In the genomic region with DNA sequence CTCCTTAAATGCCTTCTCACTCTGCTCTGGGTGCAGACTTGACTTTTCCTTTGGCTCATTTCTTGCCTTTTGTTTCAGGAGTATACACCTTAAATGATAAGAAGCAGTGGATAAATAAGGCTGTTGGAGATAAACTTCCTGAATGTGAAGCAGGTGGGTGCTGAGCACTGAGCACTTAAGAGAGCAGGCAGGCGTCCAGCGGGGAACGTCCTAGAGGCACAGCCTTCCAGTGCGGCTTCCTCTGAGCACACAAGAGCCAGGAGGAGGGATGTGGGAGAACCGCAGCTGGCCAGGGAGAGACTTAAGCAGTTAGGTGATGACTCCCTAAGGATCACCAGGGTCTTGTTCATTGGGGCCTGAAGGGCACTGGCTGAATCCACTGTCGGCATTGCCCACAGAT, we compare ENCODE assay signal across 13 cellular contexts. TPM values are rescaled to one million over a fixed set of nuclear protein-coding genes. Genes with fewer than 3 reads are reported as not detected.
"Had no signal": no experiment of that assay in that cellular context is flagged by ENCODE, and none has a peak within 500 bp of the region (broad histone marks: within the 10 kb centered on the region; RNA-seq: fewer than 3 reads in every experiment).

No MANE protein-coding gene starts in this region.

RNA-seq across cellular contexts. Expression of a gene that starts 12.0 kb away (rescaled TPM):
- total RNA-seq: activated CD4-positive, alpha-beta memory T cell treated with anti-CD3 and anti-CD28 coated beads for 36 hours; activated CD4-positive, alpha-beta T cell treated with anti-CD3 and anti-CD28 coated beads for 36 hours; activated CD4-positive, alpha-beta T cell treated with anti-CD3 and anti-CD28 coated beads, Interleukin-2, amount 10 ng/mL, durations not matched to agents 24 days and 14 days; activated CD8-positive, alpha-beta memory T cell treated with anti-CD3 and anti-CD28 coated beads for 36 hours; activated CD8-positive, alpha-beta memory T cell treated with anti-CD3 and anti-CD28 coated beads, Interleukin-2, amount 10 ng/mL, durations not matched to agents 7 days and 5 days; activated CD8-positive, alpha-beta T cell treated with anti-CD3 and anti-CD28 coated beads, Interleukin-2, amount 10 ng/mL, durations not matched to agents 7 days and 5 days; activated naive CD4-positive, alpha-beta T cell treated with anti-CD3 and anti-CD28 coated beads for 36 hours; activated naive CD8-positive, alpha-beta T cell treated with anti-CD3 and anti-CD28 coated beads for 36 hours; activated T-helper 1 cell treated with anti-CD3 and anti-CD28 coated beads, Interleukin-12 subunit alpha, Interleukin-12 subunit beta, Interleukin-2, Interleukin-4 antibody, amounts not matched to agents 30 ng/mL and 10 ng/mL and 1 ng/mL, durations not matched to agents 14 hours and 24 hours and 36 hours; activated T-helper 2 cell treated with anti-CD3 and anti-CD28 coated beads, Interferon-gamma antibody, Interleukin-2, Interleukin-4, amounts not matched to agents 10 μg/mL and 5 μg/mL and 100 μg/mL, durations not matched to agents 14 hours and 24 hours and 36 hours; cardiac muscle cell; foreskin keratinocyte; T-helper 1 cell treated with Interleukin-12 subunit alpha and Interleukin-12 subunit beta and Interleukin-4 antibody, amounts not matched to agents 30 ng/mL and 1 ng/mL, for 36 hours had no signal
- polyA plus RNA-seq: cardiac muscle cell, foreskin keratinocyte had no signal

RNA-seq across cellular contexts. Expression of a gene that starts 20.8 kb away (rescaled TPM):
- total RNA-seq: activated CD4-positive, alpha-beta memory T cell treated with anti-CD3 and anti-CD28 coated beads for 36 hours; activated CD4-positive, alpha-beta T cell treated with anti-CD3 and anti-CD28 coated beads for 36 hours; activated CD4-positive, alpha-beta T cell treated with anti-CD3 and anti-CD28 coated beads, Interleukin-2, amount 10 ng/mL, durations not matched to agents 24 days and 14 days; activated CD8-positive, alpha-beta memory T cell treated with anti-CD3 and anti-CD28 coated beads for 36 hours; activated CD8-positive, alpha-beta memory T cell treated with anti-CD3 and anti-CD28 coated beads, Interleukin-2, amount 10 ng/mL, durations not matched to agents 7 days and 5 days; activated CD8-positive, alpha-beta T cell treated with anti-CD3 and anti-CD28 coated beads, Interleukin-2, amount 10 ng/mL, durations not matched to agents 7 days and 5 days; activated naive CD4-positive, alpha-beta T cell treated with anti-CD3 and anti-CD28 coated beads for 36 hours; activated naive CD8-positive, alpha-beta T cell treated with anti-CD3 and anti-CD28 coated beads for 36 hours; activated T-helper 1 cell treated with anti-CD3 and anti-CD28 coated beads, Interleukin-12 subunit alpha, Interleukin-12 subunit beta, Interleukin-2, Interleukin-4 antibody, amounts not matched to agents 30 ng/mL and 10 ng/mL and 1 ng/mL, durations not matched to agents 14 hours and 24 hours and 36 hours; activated T-helper 2 cell treated with anti-CD3 and anti-CD28 coated beads, Interferon-gamma antibody, Interleukin-2, Interleukin-4, amounts not matched to agents 10 μg/mL and 5 μg/mL and 100 μg/mL, durations not matched to agents 14 hours and 24 hours and 36 hours; cardiac muscle cell; foreskin keratinocyte; T-helper 1 cell treated with Interleukin-12 subunit alpha and Interleukin-12 subunit beta and Interleukin-4 antibody, amounts not matched to agents 30 ng/mL and 1 ng/mL, for 36 hours had no signal
- polyA plus RNA-seq: foreskin keratinocyte had no signal
